ENCODE assay signal across 8 cellular contexts in the genomic region with DNA sequence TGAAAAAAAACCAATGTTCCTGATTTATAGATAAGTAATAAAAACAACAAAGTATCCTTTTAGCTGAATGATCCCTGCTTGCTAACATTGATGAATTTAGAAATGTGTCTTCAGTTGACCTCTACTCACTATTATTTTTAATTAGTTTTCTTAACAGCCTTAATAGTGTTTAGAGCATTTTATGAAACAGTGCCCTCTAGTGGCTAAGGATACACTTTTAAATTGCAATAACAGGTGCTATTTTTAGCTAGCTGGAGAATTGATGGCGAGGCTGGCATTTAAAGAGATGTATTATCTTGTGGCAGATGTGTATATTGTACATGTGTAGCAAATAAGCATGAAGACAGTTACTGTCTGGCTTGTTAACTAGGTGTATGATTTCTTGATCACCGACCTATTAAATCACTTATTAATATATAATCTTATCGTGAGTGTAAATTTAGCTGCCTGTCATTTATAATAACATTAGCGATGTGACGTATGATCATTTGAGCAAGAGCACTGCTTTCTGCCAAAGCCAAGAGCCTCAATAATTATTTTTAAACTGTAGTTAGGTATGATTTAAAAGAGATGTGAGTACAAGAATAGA.
A peak's percentile ranks its signal among the peaks of the same experiment; 100 is the strongest.
DNase-seq lines count a peak whose midpoint lies in the region; ATAC-seq and TF ChIP-seq lines count a peak whose summit lies in the region.

No MANE protein-coding gene starts in this region.

- no peaks in the 10 kb centered on the region for H3K4me1 Mint-ChIP-seq in natural killer cell treated with Interleukin-12 subunit alpha and Interleukin-12 subunit beta and Interleukin-15 and Interleukin-18, amount 100 ng/mL, for 72 hours (ENCODE audit: low read depth in 2 of 2)
- H3K4me1 Mint-ChIP-seq in activated T-cell treated with anti-CD3 and anti-CD28 coated beads, Interleukin-2, amount 50 U/mL, for 72 hours (ENCODE audit: low read depth): no peaks in the 10 kb centered on the region

- ATAC-seq in gastroesophageal sphincter (no peak), GM21619 (IDR thresholded peaks at IDR 0.05; ENCODE audit: unreplicated experiment) (no peak)
- ATAC-seq in natural killer cell treated with Interleukin-12 subunit alpha and Interleukin-12 subunit beta and Interleukin-15 and Interleukin-18, amount 100 ng/mL, for 72 hours: no peak
- no peak for ATAC-seq in activated T-cell treated with anti-CD3 and anti-CD28 coated beads, Interleukin-2, amount 50 U/mL, for 72 hours (replicated peaks in 1 of 2)

- peak; percentile 45 for DNase-seq in GM12865 (ENCODE audit: low read depth)
- DNase-seq in LHCN-M2 (ENCODE audit: low read depth): peak; percentile 29
- peak; percentile 77 for DNase-seq in RPMI8226
- peak; percentile 94 for DNase-seq in superior temporal gyrus (ENCODE audit: extremely low spot score)
- DNase-seq in natural killer cell treated with Interleukin-12 subunit alpha and Interleukin-12 subunit beta and Interleukin-15 and Interleukin-18, amount 100 ng/mL, for 72 hours (ENCODE audit: low spot score): no peak
- no peak for DNase-seq in activated T-cell treated with anti-CD3 and anti-CD28 coated beads, Interleukin-2, amount 50 U/mL, for 72 hours

- H3K9me3 Mint-ChIP-seq in natural killer cell treated with Interleukin-12 subunit alpha and Interleukin-12 subunit beta and Interleukin-15 and Interleukin-18, amount 100 ng/mL, for 72 hours: peaks cover 8% of the 10 kb centered on the region
- peaks cover 5 to 7% of the 10 kb centered on the region in 2 donors for H3K9me3 Mint-ChIP-seq in activated T-cell treated with anti-CD3 and anti-CD28 coated beads, Interleukin-2, amount 50 U/mL, for 72 hours

- WGBS in gastroesophageal sphincter (ENCODE audit: low coverage in 1 of 2), 2 donors: 22 to 23% methylated on average over 5 of the region's 5 CpGs

- peaks cover 0 to 4% (median 0%) of the 10 kb centered on the region in 3 donors for H3K9me3 ChIP-seq in gastroesophageal sphincter

- no peak for TF ChIP-seq EP300 in gastroesophageal sphincter (IDR thresholded peaks at IDR 0.05)

- TF ChIP-seq POLR2A in gastroesophageal sphincter (IDR thresholded peaks at IDR 0.05): no peak

- H3K4me3 Mint-ChIP-seq in natural killer cell treated with Interleukin-12 subunit alpha and Interleukin-12 subunit beta and Interleukin-15 and Interleukin-18, amount 100 ng/mL, for 72 hours: no peak overlapping the region
- H3K4me3 Mint-ChIP-seq in activated T-cell treated with anti-CD3 and anti-CD28 coated beads, Interleukin-2, amount 50 U/mL, for 72 hours: no peak overlapping the region

- H3K27ac ChIP-seq in gastroesophageal sphincter: no peak overlapping the region

- TF ChIP-seq CTCF in GM12865 (IDR thresholded peaks at IDR 0.05; ENCODE audit: insufficient read depth, low read depth, low read length, missing control alignments): peak; percentile 34
- peak; percentile 29 to 63 (median 42) for TF ChIP-seq CTCF in gastroesophageal sphincter (IDR thresholded peaks at IDR 0.05)

- H3K27me3 ChIP-seq in gastroesophageal sphincter: no peaks in the 10 kb centered on the region

- no peaks in the 10 kb centered on the region for H3K36me3 Mint-ChIP-seq in natural killer cell treated with Interleukin-12 subunit alpha and Interleukin-12 subunit beta and Interleukin-15 and Interleukin-18, amount 100 ng/mL, for 72 hours
- H3K36me3 Mint-ChIP-seq in activated T-cell treated with anti-CD3 and anti-CD28 coated beads, Interleukin-2, amount 50 U/mL, for 72 hours (ENCODE audit: insufficient read depth in 2 of 2): no peaks in the 10 kb centered on the region

- no peak overlapping the region for H3K27ac Mint-ChIP-seq in natural killer cell treated with Interleukin-12 subunit alpha and Interleukin-12 subunit beta and Interleukin-15 and Interleukin-18, amount 100 ng/mL, for 72 hours
- no peak overlapping the region for H3K27ac Mint-ChIP-seq in activated T-cell treated with anti-CD3 and anti-CD28 coated beads, Interleukin-2, amount 50 U/mL, for 72 hours

- H3K4me1 ChIP-seq in gastroesophageal sphincter: peaks cover 0 to 17% (median 0%) of the 10 kb centered on the region in 3 donors

- H3K27me3 Mint-ChIP-seq in natural killer cell treated with Interleukin-12 subunit alpha and Interleukin-12 subunit beta and Interleukin-15 and Interleukin-18, amount 100 ng/mL, for 72 hours: no peaks in the 10 kb centered on the region
- H3K27me3 Mint-ChIP-seq in activated T-cell treated with anti-CD3 and anti-CD28 coated beads, Interleukin-2, amount 50 U/mL, for 72 hours (ENCODE audit: low read depth): no peaks in the 10 kb centered on the region

- H3K4me3 ChIP-seq in GM12865 (ENCODE audit: low read depth, low read length): no peak overlapping the region
- no peak overlapping the region for H3K4me3 ChIP-seq in gastroesophageal sphincter

- no peaks in the 10 kb centered on the region for H3K36me3 ChIP-seq in gastroesophageal sphincter

Comparison
In these comparisons a context has a peak if more than half of its experiments do, and no peak if none do; other contexts are left out.
1. DNase-seq: peak in GM12865 (single experiment), LHCN-M2 (single experiment), RPMI8226 (single experiment) and superior temporal gyrus (single experiment); none in natural killer cell treated with Interleukin-12 subunit alpha and Interleukin-12 subunit beta and Interleukin-15 and Interleukin-18, amount 100 ng/mL, for 72 hours (single experiment) and activated T-cell treated with anti-CD3 and anti-CD28 coated beads, Interleukin-2, amount 50 U/mL, for 72 hours (0 of 2).